Comparison of ENCODE assay signal across 1 cellular context in the genomic region with DNA sequence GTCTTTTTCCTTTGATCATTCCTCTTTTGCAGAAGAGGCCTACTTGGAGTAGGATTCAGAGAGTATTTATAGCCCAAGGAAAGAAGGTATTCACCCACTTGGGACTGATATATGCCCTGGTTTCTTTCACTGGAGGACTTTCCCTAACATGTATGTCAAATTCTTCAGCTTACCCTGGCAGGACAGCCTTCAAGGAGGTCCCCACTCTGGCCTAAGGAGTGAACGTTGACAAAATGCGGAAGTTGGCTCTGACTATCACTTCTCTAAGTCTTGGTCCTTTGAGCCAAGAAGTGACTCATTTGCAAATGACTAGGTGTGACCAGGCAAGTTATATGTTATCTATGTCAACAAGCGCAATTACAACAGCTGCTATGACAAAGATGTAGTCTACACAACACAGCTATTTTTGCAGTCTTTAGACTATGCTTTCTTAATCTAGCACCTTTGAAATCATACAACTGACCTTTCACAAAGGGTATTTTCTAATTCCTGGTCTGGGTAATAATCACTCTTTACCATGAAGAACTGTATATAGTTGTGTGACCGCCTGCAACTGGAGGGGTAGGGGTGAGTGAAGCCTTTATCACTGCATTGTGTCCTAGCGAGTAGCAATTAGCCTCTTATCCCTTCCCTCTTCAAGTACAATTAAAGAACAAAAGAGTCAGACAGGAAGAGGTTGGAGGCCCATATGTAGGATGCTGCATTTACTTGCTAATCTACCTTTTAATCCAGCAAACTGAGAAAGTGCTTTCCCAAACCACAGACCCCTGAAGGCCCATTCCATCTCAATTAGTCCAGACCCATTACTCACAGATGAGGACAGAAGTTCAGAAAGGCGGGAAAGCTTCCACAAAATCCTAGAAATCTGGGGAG.
TF ChIP-seq lines count a peak whose summit lies in the region.

No MANE protein-coding gene starts in this region.

TF ChIP-seq in HepG2, 621 proteins besides CTCF, POLR2A, EP300 and RAD21 (continued from another document):
- TF ChIP-seq TCF7L2 (IDR thresholded peaks at IDR 0.05; ENCODE audit: low read depth, low read length) (no peak), U2AF1 (optimal IDR thresholded peaks at IDR 0.05; ENCODE audit: low read depth, low read length) (no peak), ZNF333 (CRISPR knock-in tag; IDR thresholded peaks at IDR 0.05; ENCODE audit: borderline replicate concordance) (no peak), ZNF737 (CRISPR knock-in tag; IDR thresholded peaks at IDR 0.05; ENCODE audit: borderline replicate concordance) (no peak), HMG20A (CRISPR knock-in tag; IDR thresholded peaks at IDR 0.05; ENCODE audit: borderline replicate concordance) (no peak), ZNF816 (CRISPR knock-in tag; IDR thresholded peaks at IDR 0.05; ENCODE audit: borderline replicate concordance) (no peak), ZNF264 (CRISPR knock-in tag; IDR thresholded peaks at IDR 0.05) (no peak), ZNF546 (CRISPR knock-in tag; conservative IDR thresholded peaks at IDR 0.05) (no peak), ZBTB1 (CRISPR knock-in tag; IDR thresholded peaks at IDR 0.05; ENCODE audit: borderline replicate concordance) (no peak), ZNF317 (CRISPR knock-in tag; IDR thresholded peaks at IDR 0.05) (no peak), MBNL3 (CRISPR knock-in tag; conservative IDR thresholded peaks at IDR 0.05) (no peak)
- TF ChIP-seq, protein P1, sequence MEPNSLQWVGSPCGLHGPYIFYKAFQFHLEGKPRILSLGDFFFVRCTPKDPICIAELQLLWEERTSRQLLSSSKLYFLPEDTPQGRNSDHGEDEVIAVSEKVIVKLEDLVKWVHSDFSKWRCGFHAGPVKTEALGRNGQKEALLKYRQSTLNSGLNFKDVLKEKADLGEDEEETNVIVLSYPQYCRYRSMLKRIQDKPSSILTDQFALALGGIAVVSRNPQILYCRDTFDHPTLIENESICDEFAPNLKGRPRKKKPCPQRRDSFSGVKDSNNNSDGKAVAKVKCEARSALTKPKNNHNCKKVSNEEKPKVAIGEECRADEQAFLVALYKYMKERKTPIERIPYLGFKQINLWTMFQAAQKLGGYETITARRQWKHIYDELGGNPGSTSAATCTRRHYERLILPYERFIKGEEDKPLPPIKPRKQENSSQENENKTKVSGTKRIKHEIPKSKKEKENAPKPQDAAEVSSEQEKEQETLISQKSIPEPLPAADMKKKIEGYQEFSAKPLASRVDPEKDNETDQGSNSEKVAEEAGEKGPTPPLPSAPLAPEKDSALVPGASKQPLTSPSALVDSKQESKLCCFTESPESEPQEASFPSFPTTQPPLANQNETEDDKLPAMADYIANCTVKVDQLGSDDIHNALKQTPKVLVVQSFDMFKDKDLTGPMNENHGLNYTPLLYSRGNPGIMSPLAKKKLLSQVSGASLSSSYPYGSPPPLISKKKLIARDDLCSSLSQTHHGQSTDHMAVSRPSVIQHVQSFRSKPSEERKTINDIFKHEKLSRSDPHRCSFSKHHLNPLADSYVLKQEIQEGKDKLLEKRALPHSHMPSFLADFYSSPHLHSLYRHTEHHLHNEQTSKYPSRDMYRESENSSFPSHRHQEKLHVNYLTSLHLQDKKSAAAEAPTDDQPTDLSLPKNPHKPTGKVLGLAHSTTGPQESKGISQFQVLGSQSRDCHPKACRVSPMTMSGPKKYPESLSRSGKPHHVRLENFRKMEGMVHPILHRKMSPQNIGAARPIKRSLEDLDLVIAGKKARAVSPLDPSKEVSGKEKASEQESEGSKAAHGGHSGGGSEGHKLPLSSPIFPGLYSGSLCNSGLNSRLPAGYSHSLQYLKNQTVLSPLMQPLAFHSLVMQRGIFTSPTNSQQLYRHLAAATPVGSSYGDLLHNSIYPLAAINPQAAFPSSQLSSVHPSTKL (CRISPR knock-in tag; IDR thresholded peaks at IDR 0.05) = no peak
- TF ChIP-seq, protein P2, sequence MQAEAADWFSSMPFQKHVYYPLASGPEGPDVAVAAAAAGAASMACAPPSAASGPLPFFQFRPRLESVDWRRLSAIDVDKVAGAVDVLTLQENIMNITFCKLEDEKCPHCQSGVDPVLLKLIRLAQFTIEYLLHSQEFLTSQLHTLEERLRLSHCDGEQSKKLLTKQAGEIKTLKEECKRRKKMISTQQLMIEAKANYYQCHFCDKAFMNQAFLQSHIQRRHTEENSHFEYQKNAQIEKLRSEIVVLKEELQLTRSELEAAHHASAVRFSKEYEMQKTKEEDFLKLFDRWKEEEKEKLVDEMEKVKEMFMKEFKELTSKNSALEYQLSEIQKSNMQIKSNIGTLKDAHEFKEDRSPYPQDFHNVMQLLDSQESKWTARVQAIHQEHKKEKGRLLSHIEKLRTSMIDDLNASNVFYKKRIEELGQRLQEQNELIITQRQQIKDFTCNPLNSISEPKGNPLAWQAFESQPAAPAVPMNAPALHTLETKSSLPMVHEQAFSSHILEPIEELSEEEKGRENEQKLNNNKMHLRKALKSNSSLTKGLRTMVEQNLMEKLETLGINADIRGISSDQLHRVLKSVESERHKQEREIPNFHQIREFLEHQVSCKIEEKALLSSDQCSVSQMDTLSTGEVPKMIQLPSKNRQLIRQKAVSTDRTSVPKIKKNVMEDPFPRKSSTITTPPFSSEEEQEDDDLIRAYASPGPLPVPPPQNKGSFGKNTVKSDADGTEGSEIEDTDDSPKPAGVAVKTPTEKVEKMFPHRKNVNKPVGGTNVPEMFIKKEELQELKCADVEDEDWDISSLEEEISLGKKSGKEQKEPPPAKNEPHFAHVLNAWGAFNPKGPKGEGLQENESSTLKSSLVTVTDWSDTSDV (CRISPR knock-in tag; IDR thresholded peaks at IDR 0.05) = no peak
- TF ChIP-seq, protein P3, sequence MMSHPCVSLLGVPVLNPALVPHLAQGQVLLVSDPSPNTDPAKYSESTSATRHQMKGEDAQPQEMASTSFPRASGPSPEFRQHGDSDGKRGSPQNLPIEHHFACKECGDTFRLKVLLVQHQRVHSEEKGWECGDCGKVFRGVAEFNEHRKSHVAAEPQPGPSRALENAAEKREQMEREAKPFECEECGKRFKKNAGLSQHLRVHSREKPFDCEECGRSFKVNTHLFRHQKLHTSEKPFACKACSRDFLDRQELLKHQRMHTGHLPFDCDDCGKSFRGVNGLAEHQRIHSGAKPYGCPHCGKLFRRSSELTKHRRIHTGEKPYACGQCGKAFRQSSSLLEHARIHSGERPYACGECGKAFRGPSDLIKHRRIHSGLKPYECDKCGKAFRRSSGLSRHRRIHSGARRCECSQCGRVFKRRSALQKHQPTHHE (CRISPR knock-in tag; IDR thresholded peaks at IDR 0.05; ENCODE audit: borderline replicate concordance) = no peak
